In the genomic region with DNA sequence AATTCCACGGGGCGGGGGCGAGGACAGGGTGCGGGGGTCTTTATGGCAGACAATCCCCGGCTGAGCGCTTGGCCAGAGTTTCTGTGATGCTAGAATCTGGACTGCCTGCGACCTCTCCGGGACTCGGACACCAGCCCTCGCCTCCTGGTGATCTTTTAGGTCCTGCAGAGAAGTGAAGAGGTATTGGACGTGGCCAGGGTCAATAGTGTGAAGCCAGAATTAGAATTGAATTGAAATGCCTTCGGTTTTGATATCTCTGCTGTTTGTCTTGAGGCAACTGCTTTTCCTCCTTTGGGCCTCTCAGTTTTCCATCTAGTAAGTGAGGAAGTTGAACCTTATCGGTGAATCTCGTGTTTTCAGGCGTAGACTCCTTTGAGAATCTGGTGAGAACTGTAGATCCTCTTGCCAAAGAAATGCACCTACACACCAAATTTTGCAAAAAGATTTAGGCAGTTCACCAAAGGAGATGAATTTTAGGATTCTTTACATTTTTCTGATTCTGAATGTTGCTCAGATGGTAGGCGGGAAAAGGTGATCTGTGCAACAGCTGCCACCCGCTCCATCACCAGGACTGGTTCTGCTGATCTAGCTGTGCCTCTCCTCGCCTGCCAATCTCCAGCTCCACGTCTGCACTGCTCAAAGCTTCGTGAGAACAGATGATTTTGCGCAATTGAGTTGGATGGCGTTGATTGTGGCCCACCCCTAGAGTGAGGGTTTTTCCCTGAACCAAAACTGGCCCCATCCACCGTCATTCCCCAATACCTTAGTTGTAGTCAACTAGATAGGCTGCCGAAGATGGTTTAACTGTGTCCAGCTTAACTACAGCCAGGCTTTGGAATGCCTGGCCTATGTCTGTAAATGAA, we compare ENCODE assay signal across 8 cellular contexts. TPM values are rescaled to one million over a fixed set of nuclear protein-coding genes. Genes with fewer than 3 reads are reported as not detected.
DNase-seq lines count a peak whose midpoint lies in the region; ATAC-seq and TF ChIP-seq lines count a peak whose summit lies in the region.

No MANE protein-coding gene starts in this region.

- H3K9me3 ChIP-seq in OCI-LY1 (ENCODE audit: low read length) (no peaks in the 10 kb centered on the region), upper lobe of left lung (no peaks in the 10 kb centered on the region)

- H2BK5ac ChIP-seq in mesendoderm (ENCODE audit: low read length): no peak overlapping the region

- peak overlapping the region; percentile 65 for H3K4ac ChIP-seq in mesendoderm (ENCODE audit: low read depth, low read length)

- H3K4me2 ChIP-seq in OCI-LY1 (ENCODE audit: low read length) (peak overlapping the region; percentile 90), mesendoderm (ENCODE audit: low read length) (peak overlapping the region; percentile 62)

- 0 out of 2 replicates have a peak, but pooled peaks cover 3% of the 10 kb centered on the region for H4K20me1 ChIP-seq in OCI-LY1 (ENCODE audit: insufficient read depth, low read length)

- no peak for TF ChIP-seq CTCF in AG10803 (conservative IDR thresholded peaks at IDR 0.05; ENCODE audit: low read length)
- no peak for TF ChIP-seq CTCF in OCI-LY1 (IDR thresholded peaks at IDR 0.05; ENCODE audit: low read length)
- peak in 1 of 6 experiments; percentile 6 for TF ChIP-seq CTCF in upper lobe of left lung (IDR thresholded peaks at IDR 0.05)

- H3K36me3 ChIP-seq in OCI-LY1 (ENCODE audit: insufficient read depth, low read length): peaks cover 1% of the 10 kb centered on the region; the same call in 1 of the 2 replicates
- H3K36me3 ChIP-seq in mesendoderm (ENCODE audit: control insufficient read depth, insufficient read depth, low read length): no peaks in the 10 kb centered on the region
- H3K36me3 ChIP-seq in upper lobe of left lung: peaks cover 0 to 3% (median 2%) of the 10 kb centered on the region in 4 donors

- H2BK120ac ChIP-seq in mesendoderm (ENCODE audit: low read depth, low read length): no peak overlapping the region

- H3K4me3 ChIP-seq in AG10803 (ENCODE audit: low read length) (peak overlapping the region; percentile 86), OCI-LY1 (ENCODE audit: low read depth, low read length, poor library complexity, severe bottlenecking) (peak overlapping the region; percentile 84), mesendoderm (ENCODE audit: low read length) (peak overlapping the region; percentile 73), upper lobe of left lung (peak overlapping the region; percentile 53 to 98 (median 81))

- no peaks in the 10 kb centered on the region for H3F3A ChIP-seq in OCI-LY1 (ENCODE audit: insufficient read depth, low read length)

- H3K9me2 ChIP-seq in OCI-LY1 (ENCODE audit: low read depth, low read length): no peaks in the 10 kb centered on the region

- H3K9ac ChIP-seq in OCI-LY1 (ENCODE audit: low read length) (peak overlapping the region; percentile 68), mesendoderm (ENCODE audit: low read length) (peak overlapping the region; percentile 83)

- H4K8ac ChIP-seq in mesendoderm (ENCODE audit: low read depth, low read length): no peak overlapping the region

- no peak overlapping the region for H3K23ac ChIP-seq in mesendoderm (ENCODE audit: low read length)

- H4K5ac ChIP-seq in mesendoderm (ENCODE audit: low read length): no peak overlapping the region

- H3K27ac ChIP-seq in OCI-LY1 (ENCODE audit: low read depth, low read length, poor library complexity, severe bottlenecking) (no peak overlapping the region), mesendoderm (ENCODE audit: low read depth, low read length) (peak overlapping the region; percentile 76), upper lobe of left lung (peak overlapping the region; percentile 94 to 99 (median 95))

- peaks cover 6% of the 10 kb centered on the region for H3K79me1 ChIP-seq in mesendoderm (ENCODE audit: low read length)

- H3K4me1 ChIP-seq in OCI-LY1 (ENCODE audit: insufficient read depth, low read length, severe bottlenecking) (peaks cover 39% of the 10 kb centered on the region), mesendoderm (ENCODE audit: control insufficient read depth, low read depth, low read length) (peaks cover 7% of the 10 kb centered on the region), upper lobe of left lung (peaks cover 34 to 40% (median 38%) of the 10 kb centered on the region in 4 donors)

- peak overlapping the region; percentile 89 for H3K56ac ChIP-seq in mesendoderm (ENCODE audit: low read length)

- TF ChIP-seq POLR2A in upper lobe of left lung (IDR thresholded peaks at IDR 0.05): no peak

- WGBS in mesendoderm (ENCODE audit: extremely low coverage, insufficient coverage, low lambda C conversion rate): no CpG with 5 or more reads among the region's 24 CpGs
- 12 to 24% methylated on average over 12 to 24 of the region's 24 CpGs for WGBS in upper lobe of left lung, 2 donors

- no peaks in the 10 kb centered on the region for H3K27me3 ChIP-seq in OCI-LY1 (ENCODE audit: insufficient read depth, low read length)
- H3K27me3 ChIP-seq in mesendoderm (ENCODE audit: insufficient read depth, low read length, poor library complexity): no peaks in the 10 kb centered on the region
- H3K27me3 ChIP-seq in upper lobe of left lung: no peaks in the 10 kb centered on the region

- H2AK5ac ChIP-seq in mesendoderm (ENCODE audit: low read length): no peak overlapping the region

- H2BK15ac ChIP-seq in mesendoderm (replicated peaks; ENCODE audit: low read depth): no peak overlapping the region

- H2AFZ ChIP-seq in OCI-LY1 (ENCODE audit: low read length): peak overlapping the region; percentile 2; the same call in 1 of the 2 replicates

- ATAC-seq in GM18508 (IDR thresholded peaks at IDR 0.05; ENCODE audit: insufficient read depth, unreplicated experiment) (peak; percentile 11), upper lobe of left lung (ENCODE audit: low FRiP score in 2 of 2) (no peak), HG02759 (IDR thresholded peaks at IDR 0.05; ENCODE audit: unreplicated experiment) (no peak), HG02623 (IDR thresholded peaks at IDR 0.05; ENCODE audit: unreplicated experiment) (no peak)

- peak; percentile 74 for DNase-seq in AG10803 (ENCODE audit: low read depth)
- peak; percentile 36 for DNase-seq in cerebellum (ENCODE audit: low spot score)
- DNase-seq in mesendoderm: no peak
- DNase-seq in upper lobe of left lung: peak in 1 of 2 donors; percentile 43

- no peak for TF ChIP-seq EP300 in upper lobe of left lung (IDR thresholded peaks at IDR 0.05)

- H3K79me2 ChIP-seq in OCI-LY1 (ENCODE audit: insufficient read depth, low read length): peaks cover 32% of the 10 kb centered on the region
- peaks cover 26% of the 10 kb centered on the region for H3K79me2 ChIP-seq in mesendoderm (ENCODE audit: control insufficient read depth, insufficient read depth, low read length)

- H3K18ac ChIP-seq in mesendoderm (ENCODE audit: low read length): peak overlapping the region; percentile 66

RNA-seq across cellular contexts. Expression of a gene that starts 0.8 kb away (rescaled TPM):
- total RNA-seq in cerebellum: 21.7 TPM
- polyA plus RNA-seq in mesendoderm (2013, experiment 1 of 2): 27.3 TPM
- polyA plus RNA-seq in mesendoderm (2013, experiment 2 of 2): 27.4 TPM
- total RNA-seq in upper lobe of left lung: 10 to 100 TPM; 18.8 to 38.3 (median 30.8) TPM

RNA-seq across cellular contexts. Expression of a gene that starts 24.4 kb away (rescaled TPM):
- total RNA-seq in cerebellum (0.36 TPM), upper lobe of left lung (1 to 10 TPM; 3.5 to 9.2 (median 5.0) TPM)
- 2.3 TPM for polyA plus RNA-seq in mesendoderm (2013, experiment 1 of 2)
- polyA plus RNA-seq in mesendoderm (2013, experiment 2 of 2): 2.3 TPM

RNA-seq across cellular contexts. Expression of a gene that starts 35.7 kb away (rescaled TPM):
- total RNA-seq in cerebellum: 55.4 TPM
- polyA plus RNA-seq in mesendoderm (2013, experiment 1 of 2): 2.6 TPM
- 2.5 TPM for polyA plus RNA-seq in mesendoderm (2013, experiment 2 of 2)
- not detected for total RNA-seq in upper lobe of left lung

Comparison
In these comparisons a context has a peak if more than half of its experiments do, and no peak if none do; other contexts are left out.
1. RNA of a gene that starts 35.7 kb away (total RNA-seq): 55.4 TPM in cerebellum (single experiment); not detected in upper lobe of left lung; every median in the first group is over 10 times any median in the second.
2. Peak in every context shown above with its lines, with median percentiles within 50 percentile points of each other: H3K4me3 ChIP-seq.